In genomic region chr5:62403411-62404250, GRCh38 we compare ENCODE assay signal across 1 cellular context.
A peak's percentile ranks its signal among the peaks of the same experiment; 100 is the strongest.
TF ChIP-seq lines count a peak whose summit lies in the region.

Gene DIMT1 (minus strand): TSS chr5:62403905. CDS start chr5:62403772, 133 bp downstream.

TF ChIP-seq in K562, 482 proteins besides CTCF, POLR2A, EP300 and RAD21 (continued from another document and continues in another):
- TF ChIP-seq ARID4B (CRISPR knock-in tag; IDR thresholded peaks at IDR 0.05) (peak; percentile 96), ZBTB49 (CRISPR knock-in tag; IDR thresholded peaks at IDR 0.05; ENCODE audit: borderline replicate concordance) (no peak), SFPQ (IDR thresholded peaks at IDR 0.05; ENCODE audit: low read depth, low read length) (no peak), ELF2 (CRISPR knock-in tag; IDR thresholded peaks at IDR 0.05) (no peak), PTRF (tag; IDR thresholded peaks at IDR 0.05) (no peak), ATF7 (IDR thresholded peaks at IDR 0.05) (peak; percentile 77), ZBTB2 (IDR thresholded peaks at IDR 0.05) (no peak), ZNF589 (CRISPR knock-in tag; IDR thresholded peaks at IDR 0.05; ENCODE audit: low read depth) (no peak), SREBF1 (IDR thresholded peaks at IDR 0.05; ENCODE audit: borderline replicate concordance, low read depth, low read length) (no peak), RFX7 (CRISPR knock-in tag; IDR thresholded peaks at IDR 0.05) (no peak), ZNF174 (CRISPR knock-in tag; IDR thresholded peaks at IDR 0.05) (no peak), STAG1 (CRISPR knock-in tag; IDR thresholded peaks at IDR 0.05; ENCODE audit: borderline replicate concordance) (no peak), THRB (CRISPR knock-in tag; conservative IDR thresholded peaks at IDR 0.05) (peak; percentile 42; the same call in 1 of the 2 replicates), ZNF280A (IDR thresholded peaks at IDR 0.05; ENCODE audit: low read depth, partially characterized antibody) (no peak), NFYB (IDR thresholded peaks at IDR 0.05; ENCODE audit: extremely low read depth, insufficient read length) (no peak), RBM17 (IDR thresholded peaks at IDR 0.05; ENCODE audit: borderline replicate concordance, low read depth, low read length) (no peak), ZNF668 (CRISPR knock-in tag; IDR thresholded peaks at IDR 0.05) (no peak), ASH1L (IDR thresholded peaks at IDR 0.05; ENCODE audit: borderline replicate concordance, low read depth, partially characterized antibody) (no peak), IRF2 (CRISPR knock-in tag; IDR thresholded peaks at IDR 0.05) (no peak), PKNOX1 (IDR thresholded peaks at IDR 0.05) (no peak), GTF2A2 (tag; IDR thresholded peaks at IDR 0.05) (no peak), PURB (CRISPR knock-in tag; IDR thresholded peaks at IDR 0.05; ENCODE audit: low read depth) (no peak), ZNF398 (CRISPR knock-in tag; IDR thresholded peaks at IDR 0.05) (no peak), ZNF518B (CRISPR knock-in tag; IDR thresholded peaks at IDR 0.05) (no peak), SRSF9 (IDR thresholded peaks at IDR 0.05; ENCODE audit: borderline replicate concordance, low read depth, low read length) (no peak), ZSCAN32 (CRISPR knock-in tag; IDR thresholded peaks at IDR 0.05) (0 out of 2 replicates have a peak, but pooled peaks have one; percentile 33), ZBTB33 (CRISPR knock-in tag; IDR thresholded peaks at IDR 0.05) (0 out of 2 replicates have a peak, but pooled peaks have one; percentile 19), FOSL1 (tag; conservative IDR thresholded peaks at IDR 0.05) (0 out of 2 replicates have a peak, but pooled peaks have one; percentile 30), SLC30A9 (CRISPR knock-in tag; IDR thresholded peaks at IDR 0.05) (no peak), TEAD2 (tag; IDR thresholded peaks at IDR 0.05) (no peak), ETS1 (conservative IDR thresholded peaks at IDR 0.05; ENCODE audit: control insufficient read depth, low read depth, low read length) (peak; percentile 85)
